ENCODE assay signal across 9 cellular contexts in the genomic region with DNA sequence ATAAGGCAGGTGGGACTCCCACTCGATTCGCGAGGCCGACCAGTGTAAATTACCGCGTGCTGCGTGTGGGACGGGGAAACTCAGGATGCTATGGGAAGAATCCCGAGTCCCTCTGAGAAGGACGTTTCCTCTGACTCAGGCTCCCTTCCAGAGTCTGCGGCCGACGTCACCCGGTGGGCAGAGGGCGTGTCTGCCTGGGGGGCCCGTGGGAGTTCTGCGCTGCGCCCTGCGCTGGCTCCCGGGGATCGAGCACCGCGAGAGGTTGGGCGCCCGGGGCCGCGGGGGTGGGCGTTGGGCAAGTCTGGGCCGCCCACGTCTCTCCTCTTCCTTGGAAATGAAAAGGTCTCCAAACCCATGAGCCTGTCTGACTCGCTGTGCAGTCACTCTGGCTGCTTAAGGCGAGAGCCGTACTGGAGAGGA. TPM values are rescaled to one million over a fixed set of nuclear protein-coding genes. Genes with fewer than 3 reads are reported as not detected.
A peak's percentile ranks its signal among the peaks of the same experiment; 100 is the strongest.
DNase-seq lines count a peak whose midpoint lies in the region; ATAC-seq, FAIRE-seq and TF ChIP-seq lines count a peak whose summit lies in the region.
"Had no signal": no experiment of that assay in that cellular context is flagged by ENCODE, and none has a peak within 500 bp of the region (broad histone marks: within the 10 kb centered on the region; RNA-seq: fewer than 3 reads in every experiment).

No MANE protein-coding gene starts in this region.

- H3K36me3 ChIP-seq in H1 (ENCODE audit: control insufficient read depth in 2 of 4, insufficient read depth in 4 of 4, low read length in 3 of 4) (no peaks in the 10 kb centered on the region), mucosa of stomach (ENCODE audit: control insufficient read depth, insufficient read depth, low read length) (no peaks in the 10 kb centered on the region)

- H4K20me1 ChIP-seq in H1 (replicated peaks in 1 of 2; ENCODE audit: control insufficient read depth in 1 of 2, insufficient read depth in 2 of 2, low read length in 2 of 2): no peaks in the 10 kb centered on the region

- H2BK5ac ChIP-seq in H1 (ENCODE audit: low read depth, low read length): no peak overlapping the region

- H2BK20ac ChIP-seq in H1 (ENCODE audit: low read length): no peak overlapping the region

- no peak overlapping the region for H3K56ac ChIP-seq in H1 (replicated peaks; ENCODE audit: insufficient read length, low read depth, low read length)

- no peak overlapping the region for H3K23ac ChIP-seq in H1 (ENCODE audit: insufficient read length)

- no peak overlapping the region for H2BK15ac ChIP-seq in H1 (ENCODE audit: low read length)

- H3K27me3 Mint-ChIP-seq in activated CD4-positive, alpha-beta T cell treated with anti-CD3 and anti-CD28 coated beads, Interleukin-2, amount 10 ng/mL, durations not matched to agents 24 days and 14 days: peaks cover 30% of the 10 kb centered on the region
- H3K27me3 Mint-ChIP-seq in stimulated activated naive B cell treated with anti-CD40 and anti-IgM and Interleukin-4, amounts not matched to agents 10 μg/mL and 1 μg/mL and 100 μg/mL, for 72 hours: peaks cover 36 to 49% of the 10 kb centered on the region in 2 donors

- POLR2A ChIA-PET in H1 (lab: Charles Lee; ENCODE audit: partially characterized antibody): no interaction called here

- peak; percentile 45 to 56 for ATAC-seq in stimulated activated naive B cell treated with anti-CD40 and anti-IgM and Interleukin-4, amounts not matched to agents 10 μg/mL and 1 μg/mL and 100 μg/mL, for 72 hours (replicated peaks)

- no peak overlapping the region; the same call in 1 of the 2 replicates for H3K18ac ChIP-seq in H1 (ENCODE audit: extremely low read depth, low read length)

- H3K4me3 ChIP-seq in H1 (ENCODE audit: extremely low read depth in 1 of 4, insufficient read depth in 2 of 4, low read depth in 3 of 4, low read length in 4 of 4): peak overlapping the region; percentile 46 to 93 (median 84)
- H3K4me3 ChIP-seq in mucosa of stomach (ENCODE audit: low read length): peak overlapping the region; percentile 56

- H3K9me3 Mint-ChIP-seq in activated CD4-positive, alpha-beta T cell treated with anti-CD3 and anti-CD28 coated beads, Interleukin-2, amount 10 ng/mL, durations not matched to agents 24 days and 14 days: peaks cover 3% of the 10 kb centered on the region
- no peaks in the 10 kb centered on the region for H3K9me3 Mint-ChIP-seq in stimulated activated naive B cell treated with anti-CD40 and anti-IgM and Interleukin-4, amounts not matched to agents 10 μg/mL and 1 μg/mL and 100 μg/mL, for 72 hours

- FAIRE-seq in H1 (lab: Jason Lieb, UNC): no peak

- peak overlapping the region; percentile 73 to 100 for H3K4me2 ChIP-seq in H1 (ENCODE audit: insufficient read depth in 1 of 2, low read depth in 2 of 2, low read length in 2 of 2)

- no peak overlapping the region for H2AK5ac ChIP-seq in H1 (ENCODE audit: low read depth, low read length)

- TF ChIP-seq EP300 in H1 (IDR thresholded peaks at IDR 0.05; ENCODE audit: borderline replicate concordance in 1 of 2, low read depth in 2 of 2, low read length in 2 of 2): no peak

- H3K27me3 ChIP-seq in H1 (replicated peaks in 1 of 4; ENCODE audit: control insufficient read depth in 3 of 4, extremely low read depth in 1 of 4, insufficient read depth in 3 of 4, low read length in 3 of 4) (peaks cover 0 to 14% (median 6%) of the 10 kb centered on the region in 4 experiments; a peak in 5 of 7 replicates), mucosa of stomach (ENCODE audit: control insufficient read depth, insufficient read depth, low read length) (no peaks in the 10 kb centered on the region)

- H3K79me2 ChIP-seq in H1 (ENCODE audit: control insufficient read depth in 1 of 2, insufficient read depth in 2 of 2, low read length in 2 of 2): no peaks in the 10 kb centered on the region

- intact Hi-C loops in activated CD4-positive, alpha-beta T cell treated with anti-CD3 and anti-CD28 coated beads, Interleukin-2, amount 10 ng/mL, durations not matched to agents 24 days and 14 days (cut with micrococcal nuclease): no loop called here

- H4K91ac ChIP-seq in H1 (replicated peaks; ENCODE audit: insufficient read length, low read length): no peak overlapping the region

- peaks cover 21% of the 10 kb centered on the region for H3K4me1 Mint-ChIP-seq in activated CD4-positive, alpha-beta T cell treated with anti-CD3 and anti-CD28 coated beads, Interleukin-2, amount 10 ng/mL, durations not matched to agents 24 days and 14 days
- peaks cover 4 to 24% of the 10 kb centered on the region in 2 donors for H3K4me1 Mint-ChIP-seq in stimulated activated naive B cell treated with anti-CD40 and anti-IgM and Interleukin-4, amounts not matched to agents 10 μg/mL and 1 μg/mL and 100 μg/mL, for 72 hours

- 0 out of 2 replicates have a peak overlapping the region, but pooled peaks have one; percentile 10 for H2BK12ac ChIP-seq in H1 (ENCODE audit: low read depth, low read length)

- H2BK120ac ChIP-seq in H1 (replicated peaks; ENCODE audit: low read depth, low read length): no peak overlapping the region

- H3K14ac ChIP-seq in H1 (ENCODE audit: insufficient read length): no peak overlapping the region

- no peak for TF ChIP-seq RAD21 in H1 (IDR thresholded peaks at IDR 0.05 in 1 of 2, conservative IDR thresholded peaks at IDR 0.05 in 1 of 2; ENCODE audit: low read depth in 2 of 2, low read length in 2 of 2)

- H3K27ac Mint-ChIP-seq in activated CD4-positive, alpha-beta T cell treated with anti-CD3 and anti-CD28 coated beads, Interleukin-2, amount 10 ng/mL, durations not matched to agents 24 days and 14 days: peak overlapping the region; percentile 45
- H3K27ac Mint-ChIP-seq in stimulated activated naive B cell treated with anti-CD40 and anti-IgM and Interleukin-4, amounts not matched to agents 10 μg/mL and 1 μg/mL and 100 μg/mL, for 72 hours: no peak overlapping the region

- DNase-seq in Daoy (ENCODE audit: low read depth): peak; percentile 85
- DNase-seq in HT-29 (ENCODE audit: low spot score): peak; percentile 78
- peak; percentile 73 for DNase-seq in activated CD4-positive, alpha-beta T cell treated with anti-CD3 and anti-CD28 coated beads, Interleukin-2, amount 10 ng/mL, durations not matched to agents 24 days and 14 days
- peak in 1 of 2 experiments; percentile 72 for DNase-seq in H1 (ENCODE audit: low read depth in 1 of 2, low spot score in 2 of 2)
- no peak for DNase-seq in stimulated activated naive B cell treated with anti-CD40 and anti-IgM and Interleukin-4, amounts not matched to agents 10 μg/mL and 1 μg/mL and 100 μg/mL, for 72 hours
- no peak for DNase-seq in epidermal melanocyte (ENCODE audit: insufficient read length, low spot score)
- no peak for DNase-seq in medulla oblongata (ENCODE audit: extremely low spot score)

- H3K4ac ChIP-seq in H1 (replicated peaks; ENCODE audit: insufficient read length, low read depth, low read length): peak overlapping the region; percentile 61

- CTCF ChIA-PET in H1 (lab: Charles Lee; ENCODE audit: partially characterized antibody): interaction anchor here (2.3 to 3.9 kb wide), 2 partner anchors 16 to 91 kb away, joined by 8 to 45 read pairs; no protein-coding TSS in a partner anchor

- H4K8ac ChIP-seq in H1 (ENCODE audit: extremely low read depth, insufficient read depth, low read length): no peak overlapping the region

- no peak overlapping the region for H3K27ac ChIP-seq in H1 (ENCODE audit: low read depth, low read length)

- H3K23me2 ChIP-seq in H1 (ENCODE audit: low read depth, low read length): peaks cover 9% of the 10 kb centered on the region; the same call in 1 of the 2 replicates

- H3K36me3 Mint-ChIP-seq in activated CD4-positive, alpha-beta T cell treated with anti-CD3 and anti-CD28 coated beads, Interleukin-2, amount 10 ng/mL, durations not matched to agents 24 days and 14 days (ENCODE audit: low read depth): no peaks in the 10 kb centered on the region
- H3K36me3 Mint-ChIP-seq in stimulated activated naive B cell treated with anti-CD40 and anti-IgM and Interleukin-4, amounts not matched to agents 10 μg/mL and 1 μg/mL and 100 μg/mL, for 72 hours: no peaks in the 10 kb centered on the region

- H2AFZ ChIP-seq in H1 (ENCODE audit: low read length): peak overlapping the region; percentile 99

- peak overlapping the region in 3 of 4 experiments; percentile 26 to 63 (median 43); a peak in 5 of 7 replicates for H3K9ac ChIP-seq in H1 (replicated peaks in 1 of 4; ENCODE audit: extremely low read depth in 1 of 4, low read depth in 3 of 4, low read length in 3 of 4)
- H3K9ac ChIP-seq in mucosa of stomach (ENCODE audit: low read length): peak overlapping the region; percentile 71

- 3% methylated on average over 23 of the region's 33 CpGs; no CpG with 5 or more reads in 1 of the 2 experiments for WGBS in H1 (ENCODE audit: extremely low coverage in 1 of 2, insufficient coverage in 1 of 2, insufficient read length in 1 of 2, insufficient replicate concordance in 2 of 2, low coverage in 1 of 2, low lambda C conversion rate in 2 of 2, missing lambda C conversion rate in 1 of 2), 2 experiments

- TF ChIP-seq POLR2A in H1 (IDR thresholded peaks at IDR 0.05; ENCODE audit: control extremely low read depth in 1 of 2, low read depth in 2 of 2, low read length in 2 of 2): no peak

- H3K9me3 ChIP-seq in H1 (ENCODE audit: insufficient read depth in 2 of 2, low read depth in 1 of 2, low read length in 1 of 2): no peaks in the 10 kb centered on the region
- H3K9me3 ChIP-seq in mucosa of stomach (ENCODE audit: control insufficient read depth, low read length): no peaks in the 10 kb centered on the region

- no peaks in the 10 kb centered on the region for H3K79me1 ChIP-seq in H1 (ENCODE audit: low read depth, low read length)

- H3K4me1 ChIP-seq in H1 (replicated peaks in 1 of 4; ENCODE audit: control insufficient read depth in 3 of 4, insufficient read depth in 4 of 4, low read length in 3 of 4) (peaks cover 0 to 2% (median 0%) of the 10 kb centered on the region in 4 experiments; a peak in 1 of 7 replicates), mucosa of stomach (ENCODE audit: control insufficient read depth, insufficient read depth, low read length) (peaks cover 21% of the 10 kb centered on the region)

- peak overlapping the region; percentile 80 for H3K4me3 Mint-ChIP-seq in activated CD4-positive, alpha-beta T cell treated with anti-CD3 and anti-CD28 coated beads, Interleukin-2, amount 10 ng/mL, durations not matched to agents 24 days and 14 days
- peak overlapping the region; percentile 81 to 89 for H3K4me3 Mint-ChIP-seq in stimulated activated naive B cell treated with anti-CD40 and anti-IgM and Interleukin-4, amounts not matched to agents 10 μg/mL and 1 μg/mL and 100 μg/mL, for 72 hours

- no peak overlapping the region for H4K5ac ChIP-seq in H1 (ENCODE audit: insufficient read length, low read depth, low read length)

- no peak for TF ChIP-seq CTCF in H1 (IDR thresholded peaks at IDR 0.05; ENCODE audit: control extremely low read depth in 1 of 3, insufficient read depth in 1 of 3, low read depth in 1 of 3, low read length in 3 of 3)

RNA-seq across cellular contexts. Expression of a gene that starts 0.5 kb away (rescaled TPM):
- 0.54 and 3.0 TPM in 2 replicates for total RNA-seq in Daoy (2014; rRNA removed; shearing (Covaris generic))
- total RNA-seq in HT-29 (2014; rRNA removed; shearing (Covaris generic)): 10.3 and 16.5 TPM in 2 replicates
- 3.6 and 3.8 TPM in 2 replicates for total RNA-seq in activated CD4-positive, alpha-beta T cell treated with anti-CD3 and anti-CD28 coated beads, Interleukin-2, amount 10 ng/mL, durations not matched to agents 24 days and 14 days
- 4.9 and 5.2 TPM in 2 replicates for total RNA-seq in H1 (2021; fragmentation: NEBNext Ultra II Directional; extraction: Animal tissue kit (Norgen Biotek cat#: 25700))
- 1.4 and 1.7 TPM in 2 replicates for polyA plus RNA-seq in H1 (2011; rRNA removed)
- 1.7 TPM for polyA plus RNA-seq in H1 (2011; cell fraction: cytosol; rRNA removed)
- 1.6 TPM for polyA plus RNA-seq in H1 (2011; cell fraction: nucleus; rRNA removed)
- 1.9 to 2.9 TPM (median 2.3 TPM) in 4 replicates for polyA plus RNA-seq in H1 (2012, experiment 1 of 2)
- polyA plus RNA-seq in H1 (2012, experiment 2 of 2): 0.64 TPM
- 4.7 TPM for polyA plus RNA-seq in H1 (2013, experiment 1 of 2)
- polyA plus RNA-seq in H1 (2013, experiment 2 of 2): 5.0 TPM
- polyA minus RNA-seq in H1 (2011; rRNA and poly(A)+ RNA removed): 4.0 and 5.5 TPM in 2 replicates
- 2.3 TPM for polyA minus RNA-seq in H1 (2011; cell fraction: cytosol; rRNA and poly(A)+ RNA removed)
- 6.6 TPM for polyA minus RNA-seq in H1 (2011; cell fraction: nucleus; rRNA and poly(A)+ RNA removed)

RNA-seq across cellular contexts. Expression of a gene that starts 0.6 kb away (rescaled TPM):
- total RNA-seq in Daoy (2014; rRNA removed; shearing (Covaris generic)): not detected in 2 replicates
- total RNA-seq in HT-29 (2014; rRNA removed; shearing (Covaris generic)): 6.5 and 9.5 TPM in 2 replicates
- not detected in 2 replicates for total RNA-seq in activated CD4-positive, alpha-beta T cell treated with anti-CD3 and anti-CD28 coated beads, Interleukin-2, amount 10 ng/mL, durations not matched to agents 24 days and 14 days
- 0.52 and 0.54 TPM in 2 replicates for total RNA-seq in H1 (2021; fragmentation: NEBNext Ultra II Directional; extraction: Animal tissue kit (Norgen Biotek cat#: 25700))
- polyA plus RNA-seq in H1 (2011; rRNA removed): 0.17 and 0.63 TPM in 2 replicates
- polyA plus RNA-seq in H1 (2011; cell fraction: cytosol; rRNA removed): 0.56 TPM
- 3.5 TPM for polyA plus RNA-seq in H1 (2011; cell fraction: nucleus; rRNA removed)
- polyA plus RNA-seq in H1 (2012, experiment 1 of 2): 0.46 to 1.7 TPM (median 0.75 TPM) in 3 of 4 replicates, not detected in the other
- not detected for polyA plus RNA-seq in H1 (2012, experiment 2 of 2)
- polyA plus RNA-seq in H1 (2013, experiment 1 of 2): 1.3 TPM
- 1.1 TPM for polyA plus RNA-seq in H1 (2013, experiment 2 of 2)
- polyA minus RNA-seq in H1 (2011; rRNA and poly(A)+ RNA removed): 0.63 and 2.3 TPM in 2 replicates
- polyA minus RNA-seq in H1 (2011; cell fraction: cytosol; rRNA and poly(A)+ RNA removed): not detected
- 3.3 TPM for polyA minus RNA-seq in H1 (2011; cell fraction: nucleus; rRNA and poly(A)+ RNA removed)
- total RNA-seq: T-helper 2 cell treated with Interferon-gamma antibody and Interleukin-4, amounts not matched to agents 100 ng/mL and 5 ng/mL, for 36 hours had no signal

Comparison
In these comparisons a context has a peak if more than half of its experiments do, and no peak if none do; other contexts are left out.
1. DNase-seq: peak in Daoy (single experiment), HT-29 (single experiment) and activated CD4-positive, alpha-beta T cell treated with anti-CD3 and anti-CD28 coated beads, Interleukin-2, amount 10 ng/mL, durations not matched to agents 24 days and 14 days (single experiment); none in stimulated activated naive B cell treated with anti-CD40 and anti-IgM and Interleukin-4, amounts not matched to agents 10 μg/mL and 1 μg/mL and 100 μg/mL, for 72 hours (single experiment), epidermal melanocyte (single experiment) and medulla oblongata (single experiment).